ENCODE assay signal across 10 cellular contexts in the genomic region with DNA sequence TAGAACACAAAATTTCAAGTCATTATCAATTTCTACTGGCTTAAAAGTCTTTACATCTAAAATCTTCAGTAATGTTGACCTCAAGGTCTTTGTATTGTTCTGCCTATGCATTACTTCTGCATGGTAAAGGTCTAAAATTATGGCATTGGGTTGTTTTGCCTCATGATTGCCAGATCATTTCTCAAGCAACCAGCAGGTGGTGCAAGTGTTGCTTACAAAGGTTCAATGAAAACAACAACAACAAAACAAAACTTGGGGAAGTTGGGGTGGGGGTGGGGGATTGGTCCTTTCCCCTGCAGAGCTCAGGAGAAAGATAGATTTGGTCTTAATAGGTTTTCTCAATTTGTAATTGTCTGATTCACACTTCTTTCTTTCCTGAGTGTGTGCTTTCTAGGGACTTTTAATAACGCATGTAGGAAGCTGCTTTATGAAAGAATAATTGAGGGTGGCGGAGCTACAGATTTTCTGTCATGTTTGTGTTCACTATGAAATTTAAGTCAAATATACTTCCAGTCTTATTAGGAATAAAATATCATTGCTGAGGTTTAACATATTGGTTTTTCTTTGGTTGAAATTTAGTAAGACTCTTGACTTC.
A peak's percentile ranks its signal among the peaks of the same experiment; 100 is the strongest.
DNase-seq lines count a peak whose midpoint lies in the region; ATAC-seq, FAIRE-seq and TF ChIP-seq lines count a peak whose summit lies in the region.
"Had no signal": no experiment of that assay in that cellular context is flagged by ENCODE, and none has a peak within 500 bp of the region (broad histone marks: within the 10 kb centered on the region; RNA-seq: fewer than 3 reads in every experiment).

No MANE protein-coding gene starts in this region.

- H2AFZ ChIP-seq in PC-3 (ENCODE audit: low read length) = no peak overlapping the region

- H3K36me3 ChIP-seq in left ventricle myocardium inferior (no peaks in the 10 kb centered on the region), PC-3 (ENCODE audit: low read depth, low read length) (no peaks in the 10 kb centered on the region; the same call in 1 of the 2 replicates)

- H3K4me2 ChIP-seq in PC-3 (ENCODE audit: low read length) = no peak overlapping the region

- H3K9me3 ChIP-seq in left ventricle myocardium inferior (replicated peaks) = no peaks in the 10 kb centered on the region
- no peaks in the 10 kb centered on the region for H3K9me3 ChIP-seq in PC-3 (ENCODE audit: low read length)
- H3K9me3 ChIP-seq: mucosa of descending colon had no signal

- H3K9ac ChIP-seq in PC-3 (ENCODE audit: low read length) = no peak overlapping the region

- no peaks in the 10 kb centered on the region for H3F3A ChIP-seq in PC-3 (ENCODE audit: low read length, unreplicated experiment)

- H3K27ac ChIP-seq in left ventricle myocardium inferior (replicated peaks) = no peak overlapping the region
- H3K27ac ChIP-seq in PC-3 (ENCODE audit: low read length) = no peak overlapping the region
- H3K27ac ChIP-seq: SK-N-MC had no signal

- no peaks in the 10 kb centered on the region for H3K9me2 ChIP-seq in PC-3 (replicated peaks; ENCODE audit: low read length)

- no peak overlapping the region for H3K4me3 ChIP-seq in left ventricle myocardium inferior
- no peak overlapping the region for H3K4me3 ChIP-seq in PC-3 (ENCODE audit: low read length)
- H3K4me3 ChIP-seq in foreskin fibroblast (ENCODE audit: low read depth in 1 of 2, low read length in 2 of 2) = no peak overlapping the region
- H3K4me3 ChIP-seq: mucosa of descending colon, SK-N-MC had no signal

- POLR2A ChIA-PET in PC-3 (lab: Charles Lee; ENCODE audit: unreplicated experiment) = no interaction called here

- H3K4me1 ChIP-seq in left ventricle myocardium inferior (no peaks in the 10 kb centered on the region), PC-3 (ENCODE audit: insufficient read depth, low read length) (no peaks in the 10 kb centered on the region)

- TF ChIP-seq CTCF in left ventricle myocardium inferior (IDR thresholded peaks at IDR 0.05; ENCODE audit: borderline replicate concordance) (peak; percentile 19), PC-3 (conservative IDR thresholded peaks at IDR 0.05; ENCODE audit: low read depth, low read length) (peak; percentile 60), foreskin fibroblast (IDR thresholded peaks at IDR 0.05; ENCODE audit: low read depth, low read length) (peak; percentile 8)

- DNase-seq in left ventricle myocardium inferior (no peak), Right ventricle myocardium superior (no peak), PC-3 (peak; percentile 25), foreskin fibroblast (peak in 1 of 2 donors; percentile 5), urothelium cell line (ENCODE audit: low spot score) (peak; percentile 0), DMS153 (lab: John Stamatoyannopoulos, UW) (no peak), HPDE6-E6E7 (ENCODE audit: extremely low spot score) (no peak)

- ATAC-seq in Right ventricle myocardium superior (ENCODE audit: poor library complexity) (no peak), PC-3 (no peak), GM21717 (IDR thresholded peaks at IDR 0.05; ENCODE audit: unreplicated experiment) (no peak)
- ATAC-seq: mucosa of descending colon had no signal

- FAIRE-seq in urothelium cell line (lab: Jason Lieb, UNC) = no peak

- no TSS peak for BruUV-seq in PC-3 (replicated peaks; lab: Mats Ljungman, UMichigan)

- CTCF ChIA-PET in PC-3 (lab: Charles Lee) = no interaction called here

- H3K27me3 ChIP-seq in left ventricle myocardium inferior (ENCODE audit: low read depth) (no peaks in the 10 kb centered on the region), PC-3 (ENCODE audit: low read length) (no peaks in the 10 kb centered on the region)

- H3K79me2 ChIP-seq in PC-3 (ENCODE audit: low read length) = no peaks in the 10 kb centered on the region

- intact Hi-C loops in left ventricle myocardium inferior (cut with micrococcal nuclease) = no loop called here
- intact Hi-C loops in Right ventricle myocardium superior (cut with DNase I) = no loop called here
- intact Hi-C loops in PC-3 (cut with micrococcal nuclease) = no loop called here

- no peaks in the 10 kb centered on the region for H4K20me1 ChIP-seq in PC-3 (ENCODE audit: low read length)

Comparison
In these comparisons a context has a peak if more than half of its experiments do, and no peak if none do; other contexts are left out.
1. DNase-seq: peak in PC-3 (single experiment) and urothelium cell line (single experiment); none in left ventricle myocardium inferior (single experiment), Right ventricle myocardium superior (single experiment), DMS153 (single experiment) and HPDE6-E6E7 (single experiment).
2. CTCF ChIP-seq: peak in every context shown above with its lines; median percentile 60 in PC-3; 19 in left ventricle myocardium inferior; 8 in foreskin fibroblast.